Comparison of ENCODE assay signal across 9 cellular contexts in the genomic region with DNA sequence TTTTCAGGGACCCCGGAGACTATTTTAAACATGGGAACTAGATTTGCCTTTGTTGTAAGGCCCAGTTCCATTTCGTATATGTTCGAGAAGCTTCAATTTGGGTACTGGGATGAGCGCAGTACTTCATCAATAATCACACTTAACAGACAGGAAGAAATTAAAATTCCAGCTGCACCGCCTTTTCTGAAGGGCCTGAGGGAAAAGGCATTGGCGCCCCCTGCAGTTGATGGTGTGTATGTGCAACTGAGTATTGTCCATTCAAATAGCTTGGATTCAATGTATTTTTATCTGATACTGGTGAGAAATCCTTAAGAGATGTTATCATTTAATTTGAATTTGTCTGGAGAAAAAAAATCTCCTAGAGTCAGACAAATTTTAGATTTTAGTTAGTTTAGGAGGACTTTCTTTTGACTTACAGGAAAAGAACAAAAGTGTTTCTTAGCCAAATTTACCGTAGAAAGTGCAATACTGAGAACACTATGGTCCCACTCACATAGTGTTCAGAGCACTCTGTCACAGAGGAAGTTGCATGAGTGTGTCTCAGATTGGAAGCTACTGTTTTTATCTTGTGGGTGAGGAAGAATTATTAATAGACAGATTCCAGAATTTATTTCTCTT. TPM values are rescaled to one million over a fixed set of nuclear protein-coding genes. Genes with fewer than 3 reads are reported as not detected.
DNase-seq lines count a peak whose midpoint lies in the region; ATAC-seq and TF ChIP-seq lines count a peak whose summit lies in the region.
"Had no signal": no experiment of that assay in that cellular context is flagged by ENCODE, and none has a peak within 500 bp of the region (broad histone marks: within the 10 kb centered on the region; RNA-seq: fewer than 3 reads in every experiment).

No MANE protein-coding gene starts in this region.

- H2BK5ac ChIP-seq in mesendoderm (ENCODE audit: low read length): no peak overlapping the region

- H3K18ac ChIP-seq in mesendoderm (ENCODE audit: low read length): no peak overlapping the region

- H3K4me3 Mint-ChIP-seq in T-helper 17 cell (no peak overlapping the region), endodermal cell (no peak overlapping the region)
- H3K4me3 Mint-ChIP-seq in stimulated activated memory B cell treated with anti-CD40 and anti-IgM and Interleukin-4, amounts not matched to agents 10 μg/mL and 1 μg/mL and 100 μg/mL, for 72 hours: no peak overlapping the region

- TF ChIP-seq CTCF in endodermal cell (conservative IDR thresholded peaks at IDR 0.05): peak; percentile 97

- peaks cover 44% of the 10 kb centered on the region for H3K27me3 ChIP-seq in endodermal cell (ENCODE audit: control insufficient read depth, insufficient read depth, low read length, poor library complexity, severe bottlenecking)
- no peaks in the 10 kb centered on the region for H3K27me3 ChIP-seq in mesendoderm (ENCODE audit: insufficient read depth, low read length, poor library complexity)

- H3K4me1 Mint-ChIP-seq in T-helper 17 cell (peaks cover 5% of the 10 kb centered on the region), endodermal cell (no peaks in the 10 kb centered on the region)
- peaks cover 6% of the 10 kb centered on the region for H3K4me1 Mint-ChIP-seq in stimulated activated memory B cell treated with anti-CD40 and anti-IgM and Interleukin-4, amounts not matched to agents 10 μg/mL and 1 μg/mL and 100 μg/mL, for 72 hours

- H3K4me1 ChIP-seq in endodermal cell (ENCODE audit: control insufficient read depth, insufficient read depth, low read length) (no peaks in the 10 kb centered on the region), mesendoderm (ENCODE audit: control insufficient read depth, low read depth, low read length) (no peaks in the 10 kb centered on the region)

- peaks cover 69% of the 10 kb centered on the region for H3K27me3 Mint-ChIP-seq in T-helper 17 cell
- H3K27me3 Mint-ChIP-seq in endodermal cell (ENCODE audit: insufficient read depth): peaks cover 55% of the 10 kb centered on the region
- H3K27me3 Mint-ChIP-seq in stimulated activated memory B cell treated with anti-CD40 and anti-IgM and Interleukin-4, amounts not matched to agents 10 μg/mL and 1 μg/mL and 100 μg/mL, for 72 hours: peaks cover 28% of the 10 kb centered on the region

- no peak overlapping the region for H3K4me3 ChIP-seq in endodermal cell (ENCODE audit: low read length)
- H3K4me3 ChIP-seq in mesendoderm (ENCODE audit: low read length): no peak overlapping the region
- H3K4me3 ChIP-seq: BLaER1 treated with 17β-estradiol and CSF1 and Interleukin-3, amounts not matched to agents 10 nM and 100 nM had no signal

- no peak overlapping the region for H3K4me2 ChIP-seq in mesendoderm (ENCODE audit: low read length)

- H3K27ac Mint-ChIP-seq in T-helper 17 cell: no peak overlapping the region
- H3K27ac Mint-ChIP-seq in endodermal cell: no peak overlapping the region
- H3K27ac Mint-ChIP-seq in stimulated activated memory B cell treated with anti-CD40 and anti-IgM and Interleukin-4, amounts not matched to agents 10 μg/mL and 1 μg/mL and 100 μg/mL, for 72 hours: no peak overlapping the region

- H2BK120ac ChIP-seq in mesendoderm (ENCODE audit: low read depth, low read length): no peak overlapping the region

- WGBS in endodermal cell (ENCODE audit: insufficient coverage in 1 of 2, insufficient read length in 1 of 2), 2 experiments: 42 to 43% methylated on average over 2 to 7 of the region's 7 CpGs
- no CpG with 5 or more reads among the region's 7 CpGs for WGBS in mesendoderm (ENCODE audit: extremely low coverage, insufficient coverage, low lambda C conversion rate)

- H3K36me3 Mint-ChIP-seq in T-helper 17 cell (ENCODE audit: low read depth) (peaks cover 3% of the 10 kb centered on the region), endodermal cell (ENCODE audit: low read depth) (no peaks in the 10 kb centered on the region)
- no peaks in the 10 kb centered on the region for H3K36me3 Mint-ChIP-seq in stimulated activated memory B cell treated with anti-CD40 and anti-IgM and Interleukin-4, amounts not matched to agents 10 μg/mL and 1 μg/mL and 100 μg/mL, for 72 hours

- H3K9me3 ChIP-seq in T-helper 17 cell (ENCODE audit: control insufficient read depth, low read length, poor library complexity, severe bottlenecking): no peaks in the 10 kb centered on the region
- no peaks in the 10 kb centered on the region for H3K9me3 ChIP-seq in endodermal cell (ENCODE audit: control insufficient read depth, low read length)

- H3K79me1 ChIP-seq in mesendoderm (ENCODE audit: low read length): no peaks in the 10 kb centered on the region

- H3K79me2 ChIP-seq in mesendoderm (ENCODE audit: control insufficient read depth, insufficient read depth, low read length): no peaks in the 10 kb centered on the region

- H4K8ac ChIP-seq in mesendoderm (ENCODE audit: low read depth, low read length): no peak overlapping the region

- H3K9ac ChIP-seq in endodermal cell (ENCODE audit: extremely low read depth, low read length, poor library complexity, severe bottlenecking): no peak overlapping the region
- H3K9ac ChIP-seq in mesendoderm (ENCODE audit: low read length): no peak overlapping the region
- H3K9ac ChIP-seq: BLaER1 treated with 17β-estradiol and CSF1 and Interleukin-3, amounts not matched to agents 10 nM and 100 nM had no signal

- DNase-seq in DMS79 treated with DMSO at 0.1 percent for 48 hours (lab: John Stamatoyannopoulos, UW): peak; percentile 2
- no peak for DNase-seq in DMS79 (lab: John Stamatoyannopoulos, UW)
- DNase-seq in M059J (ENCODE audit: low read depth): peak; percentile 62
- peak; percentile 9 to 21 (median 11) for DNase-seq in T-helper 17 cell
- peak; percentile 84 for DNase-seq in endodermal cell
- peak; percentile 59 for DNase-seq in mesendoderm
- peak in 34 of 49 donors; percentile 2 to 59 (median 20) for DNase-seq in substantia nigra (lab: John Stamatoyannopoulos, UW)

- H2BK15ac ChIP-seq in mesendoderm (replicated peaks; ENCODE audit: low read depth): no peak overlapping the region

- H3K9me3 Mint-ChIP-seq in endodermal cell: no peaks in the 10 kb centered on the region
- no peaks in the 10 kb centered on the region for H3K9me3 Mint-ChIP-seq in stimulated activated memory B cell treated with anti-CD40 and anti-IgM and Interleukin-4, amounts not matched to agents 10 μg/mL and 1 μg/mL and 100 μg/mL, for 72 hours

- H3K4ac ChIP-seq in mesendoderm (ENCODE audit: low read depth, low read length): no peak overlapping the region

- no peak overlapping the region for H4K5ac ChIP-seq in mesendoderm (ENCODE audit: low read length)

- H3K56ac ChIP-seq in mesendoderm (ENCODE audit: low read length): no peak overlapping the region

- H2AK5ac ChIP-seq in mesendoderm (ENCODE audit: low read length): no peak overlapping the region

- H3K27ac ChIP-seq in endodermal cell (ENCODE audit: low read depth, low read length): no peak overlapping the region
- H3K27ac ChIP-seq in mesendoderm (ENCODE audit: low read depth, low read length): no peak overlapping the region
- H3K27ac ChIP-seq in substantia nigra (ENCODE audit: low read depth, low read length, poor library complexity, severe bottlenecking): no peak overlapping the region

- no peak overlapping the region for H3K23ac ChIP-seq in mesendoderm (ENCODE audit: low read length)

- H3K36me3 ChIP-seq in endodermal cell (ENCODE audit: control insufficient read depth, insufficient read depth, low read length) (no peaks in the 10 kb centered on the region), mesendoderm (ENCODE audit: control insufficient read depth, insufficient read depth, low read length) (no peaks in the 10 kb centered on the region)
- H3K36me3 ChIP-seq: BLaER1 treated with 17β-estradiol and CSF1 and Interleukin-3, amounts not matched to agents 10 nM and 100 nM had no signal

- ATAC-seq in T-helper 17 cell: peak; percentile 40
- no peak for ATAC-seq in stimulated activated memory B cell treated with anti-CD40 and anti-IgM and Interleukin-4, amounts not matched to agents 10 μg/mL and 1 μg/mL and 100 μg/mL, for 72 hours

RNA-seq across cellular contexts. Expression of a gene that starts 5.4 kb away (rescaled TPM):
- total RNA-seq in M059J (2014; rRNA removed; shearing (Covaris generic)): 0.17 TPM in 1 of 2 replicates, not detected in the other
- under 1 TPM in 1 of 2 donors, not detected in 1; 0.47 TPM for total RNA-seq in T-helper 17 cell
- not detected for total RNA-seq in endodermal cell
- 2.0 TPM for polyA plus RNA-seq in endodermal cell (2013, experiment 1 of 2)
- polyA plus RNA-seq in endodermal cell (2013, experiment 2 of 2): 1.4 TPM
- 0.32 TPM for polyA plus RNA-seq in mesendoderm (2013, experiment 1 of 2)
- polyA plus RNA-seq in mesendoderm (2013, experiment 2 of 2): 0.80 TPM
